1 cellular context compared by ENCODE assay signal in the genomic region with DNA sequence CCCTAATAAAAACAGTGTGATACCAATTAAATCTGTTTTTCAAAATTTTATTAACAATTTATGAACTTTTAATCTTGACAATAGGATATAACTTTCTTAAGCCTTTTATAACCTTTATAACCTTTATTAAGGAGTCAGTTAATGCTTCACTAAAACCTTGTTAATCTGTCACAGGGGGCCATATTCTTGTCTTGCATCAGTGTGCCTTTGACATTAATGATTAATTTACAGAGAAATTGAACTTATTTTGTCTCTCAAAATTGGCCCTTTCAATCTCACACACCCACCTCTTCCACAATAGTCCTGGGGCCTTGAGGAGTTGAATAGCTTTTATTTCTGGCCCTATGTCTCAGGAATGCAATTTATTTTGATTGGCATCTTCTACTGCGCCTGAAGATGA.
TF ChIP-seq lines count a peak whose summit lies in the region.

No MANE protein-coding gene starts in this region.

TF ChIP-seq in liver, 16 proteins besides CTCF, POLR2A, EP300 and RAD21 (continued from another document):
- TF ChIP-seq, protein P1, sequence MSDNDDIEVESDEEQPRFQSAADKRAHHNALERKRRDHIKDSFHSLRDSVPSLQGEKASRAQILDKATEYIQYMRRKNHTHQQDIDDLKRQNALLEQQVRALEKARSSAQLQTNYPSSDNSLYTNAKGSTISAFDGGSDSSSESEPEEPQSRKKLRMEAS (IDR thresholded peaks at IDR 0.05): no peak
- TF ChIP-seq JUND (IDR thresholded peaks at IDR 0.05) (no peak), TAF1 (conservative IDR thresholded peaks at IDR 0.05) (no peak), FOXA2 (IDR thresholded peaks at IDR 0.05) (no peak), NR2F2 (IDR thresholded peaks at IDR 0.05) (no peak), HNF4A (conservative IDR thresholded peaks at IDR 0.05) (peak; percentile 42 to 47), FOXA1 (IDR thresholded peaks at IDR 0.05) (no peak), YY1 (IDR thresholded peaks at IDR 0.05) (peak; percentile 70)
- TF ChIP-seq, protein P2, sequence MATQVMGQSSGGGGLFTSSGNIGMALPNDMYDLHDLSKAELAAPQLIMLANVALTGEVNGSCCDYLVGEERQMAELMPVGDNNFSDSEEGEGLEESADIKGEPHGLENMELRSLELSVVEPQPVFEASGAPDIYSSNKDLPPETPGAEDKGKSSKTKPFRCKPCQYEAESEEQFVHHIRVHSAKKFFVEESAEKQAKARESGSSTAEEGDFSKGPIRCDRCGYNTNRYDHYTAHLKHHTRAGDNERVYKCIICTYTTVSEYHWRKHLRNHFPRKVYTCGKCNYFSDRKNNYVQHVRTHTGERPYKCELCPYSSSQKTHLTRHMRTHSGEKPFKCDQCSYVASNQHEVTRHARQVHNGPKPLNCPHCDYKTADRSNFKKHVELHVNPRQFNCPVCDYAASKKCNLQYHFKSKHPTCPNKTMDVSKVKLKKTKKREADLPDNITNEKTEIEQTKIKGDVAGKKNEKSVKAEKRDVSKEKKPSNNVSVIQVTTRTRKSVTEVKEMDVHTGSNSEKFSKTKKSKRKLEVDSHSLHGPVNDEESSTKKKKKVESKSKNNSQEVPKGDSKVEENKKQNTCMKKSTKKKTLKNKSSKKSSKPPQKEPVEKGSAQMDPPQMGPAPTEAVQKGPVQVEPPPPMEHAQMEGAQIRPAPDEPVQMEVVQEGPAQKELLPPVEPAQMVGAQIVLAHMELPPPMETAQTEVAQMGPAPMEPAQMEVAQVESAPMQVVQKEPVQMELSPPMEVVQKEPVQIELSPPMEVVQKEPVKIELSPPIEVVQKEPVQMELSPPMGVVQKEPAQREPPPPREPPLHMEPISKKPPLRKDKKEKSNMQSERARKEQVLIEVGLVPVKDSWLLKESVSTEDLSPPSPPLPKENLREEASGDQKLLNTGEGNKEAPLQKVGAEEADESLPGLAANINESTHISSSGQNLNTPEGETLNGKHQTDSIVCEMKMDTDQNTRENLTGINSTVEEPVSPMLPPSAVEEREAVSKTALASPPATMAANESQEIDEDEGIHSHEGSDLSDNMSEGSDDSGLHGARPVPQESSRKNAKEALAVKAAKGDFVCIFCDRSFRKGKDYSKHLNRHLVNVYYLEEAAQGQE (IDR thresholded peaks at IDR 0.05): no peak
